8 cellular contexts compared by ENCODE assay signal in the genomic region with DNA sequence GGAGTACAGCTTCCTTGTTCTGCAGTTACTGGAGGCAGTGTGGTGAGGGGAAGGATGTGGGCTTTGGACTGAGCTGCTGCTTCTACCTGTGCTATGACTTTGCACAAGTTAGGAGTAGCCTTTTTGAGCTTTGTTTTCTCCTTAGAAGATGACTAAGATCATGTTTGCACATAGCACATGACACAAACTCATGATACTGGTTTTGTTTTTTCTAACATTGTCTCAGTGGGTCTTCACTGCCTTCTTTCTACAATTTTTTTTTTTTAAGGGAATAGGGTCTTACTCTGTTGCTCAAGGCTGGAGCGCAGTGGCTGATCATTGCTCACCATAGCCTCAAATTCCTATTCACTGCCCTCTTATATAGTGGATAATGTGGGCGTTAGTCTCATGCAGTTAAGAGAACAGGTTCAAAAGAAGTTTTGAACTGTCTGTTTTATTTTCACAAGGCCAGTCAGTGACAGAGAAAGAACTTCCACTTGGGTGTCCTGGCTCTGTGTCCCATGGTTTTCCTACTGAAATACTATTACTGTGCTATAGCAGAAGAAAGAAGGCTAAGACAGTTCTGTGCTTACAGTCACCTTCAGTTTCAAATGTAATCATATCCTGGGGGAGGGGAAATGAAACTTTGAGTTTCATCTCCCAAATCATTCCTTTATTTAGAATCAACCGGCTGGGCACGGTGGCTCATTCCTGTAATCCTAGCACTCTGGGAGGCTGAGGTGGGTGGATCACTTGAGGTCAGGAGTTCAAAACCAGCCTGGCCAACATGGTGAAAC.
DNase-seq lines count a peak whose midpoint lies in the region; ATAC-seq lines count a peak whose summit lies in the region.

No MANE protein-coding gene starts in this region.

- peaks cover 7% of the 10 kb centered on the region for H3K36me3 Mint-ChIP-seq in CD4-positive, CD25-positive, alpha-beta regulatory T cell
- H3K36me3 Mint-ChIP-seq in central memory CD8-positive, alpha-beta T cell (ENCODE audit: insufficient read depth), result peaks cover 7% of the 10 kb centered on the region

- peak overlapping the region; percentile 65 for H3K4me3 ChIP-seq in CD4-positive, CD25-positive, alpha-beta regulatory T cell (ENCODE audit: low read depth, low read length)
- no peak overlapping the region for H3K4me3 ChIP-seq in H7 (ENCODE audit: insufficient read depth, low read depth, low read length)

- peaks cover 45% of the 10 kb centered on the region for H3K4me1 ChIP-seq in CD4-positive, CD25-positive, alpha-beta regulatory T cell (ENCODE audit: control insufficient read depth, insufficient read depth, low read length, poor library complexity, severe bottlenecking)

- H3K4me1 Mint-ChIP-seq in CD4-positive, CD25-positive, alpha-beta regulatory T cell, result peaks cover 45 to 76% (median 54%) of the 10 kb centered on the region in 4 donors
- H3K4me1 Mint-ChIP-seq in central memory CD8-positive, alpha-beta T cell, result peaks cover 71% of the 10 kb centered on the region

- peak overlapping the region; percentile 34 to 76 (median 57) for H3K4me3 Mint-ChIP-seq in CD4-positive, CD25-positive, alpha-beta regulatory T cell
- H3K4me3 Mint-ChIP-seq in central memory CD8-positive, alpha-beta T cell, result no peak overlapping the region

- peak; percentile 80 to 85 for ATAC-seq in CD4-positive, CD25-positive, alpha-beta regulatory T cell (ENCODE audit: low read depth in 2 of 2)
- peak; percentile 59 for ATAC-seq in GM19438 (IDR thresholded peaks at IDR 0.05; ENCODE audit: low read depth, unreplicated experiment)
- peak; percentile 72 for ATAC-seq in HG03442 (IDR thresholded peaks at IDR 0.05; ENCODE audit: unreplicated experiment)
- ATAC-seq in central memory CD8-positive, alpha-beta T cell (replicated peaks; ENCODE audit: extremely low read depth, poor library complexity, severe bottlenecking), result peak; percentile 58

- H3K9me3 Mint-ChIP-seq in CD4-positive, CD25-positive, alpha-beta regulatory T cell, result no peaks in the 10 kb centered on the region
- H3K9me3 Mint-ChIP-seq in central memory CD8-positive, alpha-beta T cell, result no peaks in the 10 kb centered on the region

- no peaks in the 10 kb centered on the region for H3K27me3 Mint-ChIP-seq in CD4-positive, CD25-positive, alpha-beta regulatory T cell
- H3K27me3 Mint-ChIP-seq in central memory CD8-positive, alpha-beta T cell, result no peaks in the 10 kb centered on the region

- no peaks in the 10 kb centered on the region for H3K9me3 ChIP-seq in CD4-positive, CD25-positive, alpha-beta regulatory T cell (ENCODE audit: control insufficient read depth in 2 of 2, low read length in 2 of 2)

- no peaks in the 10 kb centered on the region for H3K27me3 ChIP-seq in CD4-positive, CD25-positive, alpha-beta regulatory T cell (ENCODE audit: control insufficient read depth, insufficient read depth, low read length)
- H3K27me3 ChIP-seq in H7 (ENCODE audit: control insufficient read depth, insufficient read depth, low read length), result no peaks in the 10 kb centered on the region

- H3K27ac Mint-ChIP-seq in CD4-positive, CD25-positive, alpha-beta regulatory T cell, result peak overlapping the region; percentile 78 to 88 (median 84)
- peak overlapping the region; percentile 30 for H3K27ac Mint-ChIP-seq in central memory CD8-positive, alpha-beta T cell (ENCODE audit: low read depth)

- peak overlapping the region; percentile 56 for H3K27ac ChIP-seq in CD4-positive, CD25-positive, alpha-beta regulatory T cell (ENCODE audit: insufficient read depth, low read length, poor library complexity, severe bottlenecking)

- no peaks in the 10 kb centered on the region for H3K36me3 ChIP-seq in CD4-positive, CD25-positive, alpha-beta regulatory T cell (ENCODE audit: control insufficient read depth, insufficient read depth, low read length)
- H3K36me3 ChIP-seq in H7 (replicated peaks; ENCODE audit: control insufficient read depth, insufficient read depth, low read length), result no peaks in the 10 kb centered on the region

- DNase-seq in CD4-positive, CD25-positive, alpha-beta regulatory T cell, result peak in 2 of 3 donors; percentile 32 to 88
- no peak for DNase-seq in central memory CD8-positive, alpha-beta T cell (ENCODE audit: low spot score in 2 of 2)
- DNase-seq in globus pallidus (ENCODE audit: low spot score) (no peak), retina (no peak), H7 (no peak), ACHN (no peak)

- in situ Hi-C loops in ACHN (cut with HindIII; ENCODE audit: low pct_ligation_motif_present, low pct_unique_long_range_greater_than_20kb, low sequenced_read_pairs), result no loop called here

Comparison
In these comparisons a context has a peak if more than half of its experiments do, and no peak if none do; other contexts are left out.
1. DNase-seq: peak in CD4-positive, CD25-positive, alpha-beta regulatory T cell (2 of 3); none in central memory CD8-positive, alpha-beta T cell (0 of 2), globus pallidus (single experiment), retina (single experiment), H7 (single experiment) and ACHN (single experiment).
2. Peak in every context shown above with its lines, with median percentiles within 50 percentile points of each other: ATAC-seq.